Comparison of ENCODE assay signal across 12 cellular contexts in genomic region chr17:19249681-19250080, GRCh38. TPM values are rescaled to one million over a fixed set of nuclear protein-coding genes. Genes with fewer than 3 reads are reported as not detected.
DNase-seq lines count a peak whose midpoint lies in the region; TF ChIP-seq lines count a peak whose summit lies in the region.
"Had no signal": no experiment of that assay in that cellular context is flagged by ENCODE, and none has a peak within 500 bp of the region (broad histone marks: within the 10 kb centered on the region; RNA-seq: fewer than 3 reads in every experiment).

No MANE protein-coding gene starts in this region.

- H3K4ac ChIP-seq in mesenchymal stem cell (ENCODE audit: low read depth in 1 of 2, low read length in 2 of 2) = peak overlapping the region in 1 of 2 experiments; percentile 86

- no peak overlapping the region for H4K91ac ChIP-seq in mesenchymal stem cell (ENCODE audit: low read length)

- H2BK12ac ChIP-seq in mesenchymal stem cell (ENCODE audit: low read length in 2 of 2) = peak overlapping the region in 1 of 2 experiments; percentile 82

- H4K8ac ChIP-seq in mesenchymal stem cell (ENCODE audit: low read length) = no peak overlapping the region

- peak overlapping the region in 1 of 2 experiments; percentile 5 for H3K23ac ChIP-seq in mesenchymal stem cell (ENCODE audit: low read length in 2 of 2)

- H3K9me3 Mint-ChIP-seq in endothelial cell (ENCODE audit: unreplicated experiment) (no peaks in the 10 kb centered on the region), Calu3 (ENCODE audit: low read depth, unreplicated experiment) (no peaks in the 10 kb centered on the region)
- H3K9me3 Mint-ChIP-seq: activated T-cell treated with anti-CD3 and anti-CD28 coated beads, Interleukin-2, amount 50 U/mL, for 72 hours had no signal

- CTCF ChIA-PET in Calu3 (lab: Charles Lee) = interaction anchor here (0.6 kb wide), 1 partner anchor 244 kb away, joined by 7 read pairs; no protein-coding TSS in a partner anchor

- H2BK120ac ChIP-seq in mesenchymal stem cell (ENCODE audit: low read depth, low read length) = no peak overlapping the region

- TF ChIP-seq CTCF in Peyer's patch (IDR thresholded peaks at IDR 0.05) (no peak), endothelial cell (IDR thresholded peaks at IDR 0.05; ENCODE audit: unreplicated experiment) (no peak), Calu3 (IDR thresholded peaks at IDR 0.05; ENCODE audit: unreplicated experiment) (no peak)

- H2BK5ac ChIP-seq in mesenchymal stem cell (ENCODE audit: low read depth, low read length, poor library complexity, severe bottlenecking) = no peak overlapping the region

- H3K18ac ChIP-seq in mesenchymal stem cell (ENCODE audit: low read depth in 1 of 2, low read length in 2 of 2) = peak overlapping the region; percentile 28 to 81

- H3K79me1 ChIP-seq in mesenchymal stem cell (replicated peaks; ENCODE audit: low read length, poor library complexity, severe bottlenecking) = peaks cover 24% of the 10 kb centered on the region

- H3K4me3 Mint-ChIP-seq in endothelial cell (ENCODE audit: unreplicated experiment) = no peak overlapping the region
- H3K4me3 Mint-ChIP-seq in Calu3 (ENCODE audit: low read depth, unreplicated experiment) = no peak overlapping the region
- H3K4me3 Mint-ChIP-seq: activated T-cell treated with anti-CD3 and anti-CD28 coated beads, Interleukin-2, amount 50 U/mL, for 72 hours had no signal

- peak in 1 of 3 donors; percentile 30 for DNase-seq in Peyer's patch
- DNase-seq in endothelial cell (ENCODE audit: low spot score) = no peak
- DNase-seq in mesenchymal stem cell = peak; percentile 33
- DNase-seq in stromal cell of bone marrow (ENCODE audit: low read depth) = peak; percentile 84
- DNase-seq in Calu3 = no peak
- DNase-seq in activated CD4-positive, alpha-beta T cell treated with anti-CD3 and anti-CD28 coated beads for 48 hours = no peak
- DNase-seq in anterior cingulate cortex (lab: John Stamatoyannopoulos, UW) = no peak
- no peak for DNase-seq in NCI-H146 treated with DMSO at 0.1 percent for 48 hours (lab: John Stamatoyannopoulos, UW; ENCODE audit: unreplicated experiment)
- DNase-seq: activated CD4-positive, CD25-positive, alpha-beta regulatory T cell treated with anti-CD3 and anti-CD28 coated beads, Interleukin-2, amount 50 U/mL, for 72 hours; activated T-cell treated with anti-CD3 and anti-CD28 coated beads, Interleukin-2, amount 50 U/mL, for 72 hours; NCI-H1092 had no signal

- H3K36me3 ChIP-seq in Peyer's patch = no peaks in the 10 kb centered on the region
- no peaks in the 10 kb centered on the region for H3K36me3 ChIP-seq in mesenchymal stem cell (ENCODE audit: control insufficient read depth in 1 of 2, insufficient read depth in 2 of 2, low read depth in 1 of 2, low read length in 2 of 2)
- H3K36me3 ChIP-seq: BLaER1 treated with 17β-estradiol and CSF1 and Interleukin-3, amounts not matched to agents 10 nM and 100 nM had no signal

- peak overlapping the region in 3 of 4 donors; percentile 10 to 70 (median 68) for H3K27ac ChIP-seq in Peyer's patch
- no peak overlapping the region for H3K27ac ChIP-seq in mesenchymal stem cell (ENCODE audit: low read length, poor library complexity, severe bottlenecking)
- H3K27ac ChIP-seq: BLaER1 treated with 17β-estradiol and CSF1 and Interleukin-3, amounts not matched to agents 10 nM and 100 nM had no signal

- peaks cover 8% of the 10 kb centered on the region for H3K27me3 Mint-ChIP-seq in endothelial cell (ENCODE audit: unreplicated experiment)
- no peaks in the 10 kb centered on the region for H3K27me3 Mint-ChIP-seq in Calu3 (ENCODE audit: unreplicated experiment)

- H3K36me3 Mint-ChIP-seq in endothelial cell (ENCODE audit: low read depth, unreplicated experiment) (peaks cover 9% of the 10 kb centered on the region), Calu3 (ENCODE audit: insufficient read depth, unreplicated experiment) (no peaks in the 10 kb centered on the region)

- peak overlapping the region; percentile 75 for H2AK5ac ChIP-seq in mesenchymal stem cell (ENCODE audit: low read length, severe bottlenecking)

- no peak overlapping the region for H3K4me2 ChIP-seq in mesenchymal stem cell (ENCODE audit: low read length, poor library complexity, severe bottlenecking)

- BruUV-seq in Calu3 (replicated peaks; lab: Mats Ljungman, UMichigan) = no TSS peak

- intact Hi-C loops in Calu3 (cut with micrococcal nuclease; ENCODE audit: unreplicated experiment) = no loop called here

- H3K4me3 ChIP-seq in Peyer's patch = no peak overlapping the region
- peak overlapping the region in 1 of 2 experiments; percentile 29 for H3K4me3 ChIP-seq in mesenchymal stem cell (ENCODE audit: insufficient read depth in 1 of 2, low read depth in 1 of 2, low read length in 2 of 2)
- H3K4me3 ChIP-seq: BLaER1 treated with 17β-estradiol and CSF1 and Interleukin-3, amounts not matched to agents 10 nM and 100 nM had no signal

- WGBS in mesenchymal stem cell = 67% methylated on average over 5 of the region's 7 CpGs

- peak overlapping the region; percentile 70 for H3K9ac ChIP-seq in mesenchymal stem cell (ENCODE audit: low read length)
- H3K9ac ChIP-seq: BLaER1 treated with 17β-estradiol and CSF1 and Interleukin-3, amounts not matched to agents 10 nM and 100 nM had no signal

- no peak overlapping the region for H2AFZ ChIP-seq in mesenchymal stem cell (ENCODE audit: low read depth, low read length)

- no peak overlapping the region for H2BK15ac ChIP-seq in mesenchymal stem cell (ENCODE audit: low read depth, poor library complexity, severe bottlenecking)

- H3K9me3 ChIP-seq in Peyer's patch = no peaks in the 10 kb centered on the region
- peaks cover 2% of the 10 kb centered on the region for H3K9me3 ChIP-seq in mesenchymal stem cell (ENCODE audit: control insufficient read depth, low read length)

- H3K27ac Mint-ChIP-seq in endothelial cell (ENCODE audit: unreplicated experiment) (peak overlapping the region; percentile 64), Calu3 (ENCODE audit: unreplicated experiment) (no peak overlapping the region)
- H3K27ac Mint-ChIP-seq: activated T-cell treated with anti-CD3 and anti-CD28 coated beads, Interleukin-2, amount 50 U/mL, for 72 hours had no signal

- H3K14ac ChIP-seq in mesenchymal stem cell (ENCODE audit: low read length in 2 of 2) = no peak overlapping the region

- H3K4me1 Mint-ChIP-seq in endothelial cell (ENCODE audit: unreplicated experiment) = peaks cover 39% of the 10 kb centered on the region
- H3K4me1 Mint-ChIP-seq in Calu3 (ENCODE audit: low read depth, unreplicated experiment) = peaks cover 24% of the 10 kb centered on the region

- H3K4me1 ChIP-seq in Peyer's patch (peaks cover 0 to 40% (median 0%) of the 10 kb centered on the region in 4 donors), mesenchymal stem cell (ENCODE audit: control insufficient read depth, insufficient read depth, low read depth, low read length) (peaks cover 26% of the 10 kb centered on the region)

- no peak for TF ChIP-seq POLR2A in Peyer's patch (IDR thresholded peaks at IDR 0.05)

- H3K27me3 ChIP-seq in Peyer's patch (no peaks in the 10 kb centered on the region), mesenchymal stem cell (ENCODE audit: control insufficient read depth in 1 of 2, insufficient read depth in 1 of 2, low read length in 2 of 2) (no peaks in the 10 kb centered on the region)

RNA-seq across cellular contexts. Expression of gene EPN2, which starts 12.5 kb away (rescaled TPM):
- total RNA-seq in Peyer's patch = 10 to 100 TPM; 23.9 to 35.1 (median 34.1) TPM
- total RNA-seq in endothelial cell (ENCODE audit: unreplicated experiment) = 74.5 TPM
- 41.2 TPM for polyA plus RNA-seq in mesenchymal stem cell (2013, experiment 1 of 2)
- polyA plus RNA-seq in mesenchymal stem cell (2013, experiment 2 of 2) = 41.9 TPM
- 31.3 and 31.6 TPM in 2 replicates for total RNA-seq in Calu3 (2022)

Comparison
In these comparisons a context has a peak if more than half of its experiments do, and no peak if none do; other contexts are left out.
1. DNase-seq: peak in mesenchymal stem cell (single experiment) and stromal cell of bone marrow (single experiment); none in endothelial cell (single experiment), Calu3 (single experiment), activated CD4-positive, alpha-beta T cell treated with anti-CD3 and anti-CD28 coated beads for 48 hours (single experiment), anterior cingulate cortex (0 of 58) and NCI-H146 treated with DMSO at 0.1 percent for 48 hours (single experiment).